In the genomic region with DNA sequence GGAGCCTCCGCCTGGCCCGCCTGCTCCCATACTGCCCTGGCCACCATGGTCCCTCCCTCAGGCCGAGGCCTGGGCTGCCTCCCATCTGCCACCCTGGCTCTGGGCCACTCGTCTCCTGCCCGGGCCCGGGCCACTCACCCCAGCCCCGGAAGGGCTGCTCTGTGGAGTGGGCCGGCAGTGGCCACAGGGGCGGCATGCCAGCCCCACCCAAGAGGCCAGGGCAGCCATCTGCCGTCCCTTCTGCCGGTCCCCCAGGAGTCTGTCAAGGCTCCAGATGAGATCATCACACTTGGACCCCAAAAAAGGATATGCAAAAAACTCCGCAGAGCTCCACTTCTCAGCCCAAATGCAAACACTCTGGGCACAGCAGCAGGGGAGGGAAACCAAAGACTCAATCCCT, we compare ENCODE assay signal across 11 cellular contexts. TPM values are rescaled to one million over a fixed set of nuclear protein-coding genes. Genes with fewer than 3 reads are reported as not detected.
DNase-seq lines count a peak whose midpoint lies in the region; ATAC-seq and TF ChIP-seq lines count a peak whose summit lies in the region.
"Had no signal": no experiment of that assay in that cellular context is flagged by ENCODE, and none has a peak within 500 bp of the region (broad histone marks: within the 10 kb centered on the region; RNA-seq: fewer than 3 reads in every experiment).

No MANE protein-coding gene starts in this region.

- no peak for TF ChIP-seq EP300 in stomach (IDR thresholded peaks at IDR 0.05)

- ATAC-seq in GM18502 (IDR thresholded peaks at IDR 0.05; ENCODE audit: poor library complexity, unreplicated experiment): peak; percentile 31
- no peak for ATAC-seq in HG02885 (IDR thresholded peaks at IDR 0.05; ENCODE audit: poor library complexity, unreplicated experiment)
- no peak for ATAC-seq in sciatic nerve
- no peak for ATAC-seq in HG02763 (IDR thresholded peaks at IDR 0.05; ENCODE audit: unreplicated experiment)

- no peaks in the 10 kb centered on the region for H3K27me3 ChIP-seq in layer of hippocampus (ENCODE audit: control insufficient read depth, insufficient read depth, low read length)
- H3K27me3 ChIP-seq in stomach: no peaks in the 10 kb centered on the region

- no peaks in the 10 kb centered on the region for H3K9me3 ChIP-seq in stomach

- H3K4me1 ChIP-seq in stomach: peaks cover 42 to 90% (median 74%) of the 10 kb centered on the region in 4 donors

- peak overlapping the region; percentile 91 for H3K27ac ChIP-seq in layer of hippocampus (ENCODE audit: low read depth, low read length)
- H3K27ac ChIP-seq in stomach: peak overlapping the region; percentile 70 to 92 (median 85)
- H3K27ac ChIP-seq: KMS-11 had no signal

- no peak overlapping the region for H3K4me3 ChIP-seq in stomach

- 63 to 87% (median 70%) methylated on average over 6 to 12 of the region's 12 CpGs for WGBS in stomach, 5 donors

- no peak for TF ChIP-seq POLR2A in stomach (IDR thresholded peaks at IDR 0.05)

- intact Hi-C loops in stomach (cut with DNase I; ENCODE audit: low total_unique reads) (no loop called here), sciatic nerve (cut with DNase I) (no loop called here)

- DNase-seq in amygdala (lab: John Stamatoyannopoulos, UW): peak in 37 of 56 donors; percentile 26 to 81 (median 56)
- DNase-seq in stomach: no peak
- no peak for DNase-seq in sciatic nerve (ENCODE audit: low spot score)
- DNase-seq in SKM-1 (lab: John Stamatoyannopoulos, UW; ENCODE audit: unreplicated experiment): no peak
- DNase-seq: activated CD4-positive, CD25-positive, alpha-beta regulatory T cell treated with anti-CD3 and anti-CD28 coated beads, Interleukin-2, amount 50 U/mL, for 72 hours; Caco-2 had no signal

- no peaks in the 10 kb centered on the region for H3K36me3 ChIP-seq in stomach

- TF ChIP-seq CTCF in stomach (IDR thresholded peaks at IDR 0.05): no peak

RNA-seq across cellular contexts. Expression of a gene that starts 23.8 kb away (rescaled TPM):
- total RNA-seq in stomach (10 to 100 TPM in 1 of 5 donors, 1 to 10 TPM in 2, not detected in 2; 1.5 to 15.1 (median 4.8) TPM), sciatic nerve (0.31 TPM)
- under 1 TPM; 0.13 to 0.62 (median 0.46) TPM for polyA plus RNA-seq in stomach
- total RNA-seq: Caco-2 had no signal

Comparison
In these comparisons a context has a peak if more than half of its experiments do, and no peak if none do; other contexts are left out.
1. DNase-seq: peak in amygdala (37 of 56); none in stomach (single experiment), sciatic nerve (single experiment) and SKM-1 (single experiment).